In genomic region chr7:129644634-129645230, GRCh38 we compare ENCODE assay signal across 8 cellular contexts. TPM values are rescaled to one million over a fixed set of nuclear protein-coding genes. Genes with fewer than 3 reads are reported as not detected.
A peak's percentile ranks its signal among the peaks of the same experiment; 100 is the strongest.
DNase-seq lines count a peak whose midpoint lies in the region; ATAC-seq, FAIRE-seq and TF ChIP-seq lines count a peak whose summit lies in the region.

No MANE protein-coding gene starts in this region.

- H3K4me1 ChIP-seq in HEK293 (ENCODE audit: control insufficient read depth, insufficient read depth, low read length) (0 out of 2 replicates have a peak, but pooled peaks cover 5% of the 10 kb centered on the region), OCI-LY1 (ENCODE audit: insufficient read depth, low read length, severe bottlenecking) (peaks cover 14% of the 10 kb centered on the region), endothelial cell of umbilical vein (ENCODE audit: control insufficient read depth, extremely low read depth, insufficient read depth, low read length) (peaks cover 16% of the 10 kb centered on the region), pancreas (no peaks in the 10 kb centered on the region), neuronal stem cell (ENCODE audit: control insufficient read depth in 2 of 2, insufficient read depth in 1 of 2, low read depth in 1 of 2, low read length in 2 of 2) (peaks cover 12 to 18% of the 10 kb centered on the region in 2 donors)

- no peak overlapping the region for H3K4ac ChIP-seq in neuronal stem cell (ENCODE audit: low read length)

- H2BK5ac ChIP-seq in neuronal stem cell (ENCODE audit: low read length) = no peak overlapping the region

- no peaks in the 10 kb centered on the region for H3F3A ChIP-seq in OCI-LY1 (ENCODE audit: insufficient read depth, low read length)

- H4K91ac ChIP-seq in neuronal stem cell (ENCODE audit: low read depth, low read length, poor library complexity) = no peak overlapping the region

- H2BK12ac ChIP-seq in neuronal stem cell (ENCODE audit: low read length) = no peak overlapping the region

- peak; percentile 65 for FAIRE-seq in endothelial cell of umbilical vein (lab: Jason Lieb, UNC)
- FAIRE-seq in pancreas (lab: Jason Lieb, UNC) = peak; percentile 56

- H3K4me2 ChIP-seq in OCI-LY1 (ENCODE audit: low read length) (no peak overlapping the region), endothelial cell of umbilical vein (ENCODE audit: insufficient read depth, low read length) (no peak overlapping the region), neuronal stem cell (ENCODE audit: insufficient read depth, low read length, poor library complexity, severe bottlenecking) (no peak overlapping the region)

- TF ChIP-seq POLR2A in endothelial cell of umbilical vein (IDR thresholded peaks at IDR 0.05; ENCODE audit: low read depth, low read length) = no peak

- POLR2A ChIA-PET in HEK293 (lab: Yijun Ruan, JAX) = no interaction called here
- POLR2A ChIA-PET in endothelial cell of umbilical vein (lab: Charles Lee) = no interaction called here

- no peaks in the 10 kb centered on the region for H3K79me1 ChIP-seq in neuronal stem cell (ENCODE audit: low read depth, low read length)

- H3K36me3 ChIP-seq in HEK293 (ENCODE audit: control insufficient read depth in 2 of 2, insufficient read depth in 1 of 2, low read length in 2 of 2) = no peaks in the 10 kb centered on the region
- no peaks in the 10 kb centered on the region for H3K36me3 ChIP-seq in OCI-LY1 (ENCODE audit: insufficient read depth, low read length)
- no peaks in the 10 kb centered on the region for H3K36me3 ChIP-seq in endothelial cell of umbilical vein (ENCODE audit: control insufficient read depth in 2 of 2, extremely low read depth in 1 of 2, insufficient read depth in 2 of 2, low read length in 2 of 2)
- no peaks in the 10 kb centered on the region for H3K36me3 ChIP-seq in pancreas
- H3K36me3 ChIP-seq in neuronal stem cell (replicated peaks in 1 of 2; ENCODE audit: control insufficient read depth in 2 of 2, insufficient read depth in 2 of 2, low read length in 2 of 2) = peaks cover 0 to 6% of the 10 kb centered on the region in 2 donors

- no peak overlapping the region for H2AK5ac ChIP-seq in neuronal stem cell (ENCODE audit: low read depth, low read length)

- H2BK15ac ChIP-seq in neuronal stem cell (ENCODE audit: low read length) = no peak overlapping the region

- H3K14ac ChIP-seq in neuronal stem cell (ENCODE audit: low read length) = no peak overlapping the region

- peak; percentile 50 for TF ChIP-seq CTCF in AG09319 (IDR thresholded peaks at IDR 0.05; ENCODE audit: low read depth, low read length)
- TF ChIP-seq CTCF in HEK293 (tag by site-specific recombination; IDR thresholded peaks at IDR 0.05) = no peak
- TF ChIP-seq CTCF in OCI-LY1 (IDR thresholded peaks at IDR 0.05; ENCODE audit: low read length) = peak; percentile 77
- peak in 1 of 2 donors; percentile 15 for TF ChIP-seq CTCF in endothelial cell of umbilical vein (IDR thresholded peaks at IDR 0.05; ENCODE audit: extremely low read depth in 1 of 2, insufficient read depth in 1 of 2, low read depth in 1 of 2, low read length in 2 of 2)
- TF ChIP-seq CTCF in pancreas (IDR thresholded peaks at IDR 0.05) = peak in 2 of 4 donors; percentile 12 to 24

- H3K23ac ChIP-seq in neuronal stem cell (ENCODE audit: low read depth, low read length, poor library complexity) = no peak overlapping the region

- no peaks in the 10 kb centered on the region for H3K9me2 ChIP-seq in OCI-LY1 (ENCODE audit: low read depth, low read length)

- intact Hi-C loops in endothelial cell of umbilical vein (cut with micrococcal nuclease) (loop anchor here (1.0 to 5.0 kb wide), 6 partner anchors 32 to 426 kb away; partner anchors contain the start of gene SMKR1), pancreas (cut with DNase I) (no loop called here)

- 0 out of 2 replicates have a peak, but pooled peaks cover 3% of the 10 kb centered on the region for H3K79me2 ChIP-seq in OCI-LY1 (ENCODE audit: insufficient read depth, low read length)
- peaks cover 3% of the 10 kb centered on the region for H3K79me2 ChIP-seq in endothelial cell of umbilical vein (ENCODE audit: control insufficient read depth, insufficient read depth, low read length)

- H3K9me1 ChIP-seq in endothelial cell of umbilical vein (replicated peaks; ENCODE audit: control insufficient read depth, extremely low read depth, insufficient read depth, low read length) = no peaks in the 10 kb centered on the region

- no peak overlapping the region for H2AFZ ChIP-seq in OCI-LY1 (ENCODE audit: low read length)
- no peak overlapping the region for H2AFZ ChIP-seq in endothelial cell of umbilical vein (ENCODE audit: low read depth, low read length)
- no peak overlapping the region for H2AFZ ChIP-seq in neuronal stem cell (ENCODE audit: low read length)

- no peak overlapping the region for H4K8ac ChIP-seq in neuronal stem cell (ENCODE audit: low read depth, low read length)

- H3K27me3 ChIP-seq in OCI-LY1 (ENCODE audit: insufficient read depth, low read length) = no peaks in the 10 kb centered on the region
- no peaks in the 10 kb centered on the region for H3K27me3 ChIP-seq in endothelial cell of umbilical vein (ENCODE audit: control insufficient read depth in 2 of 2, insufficient read depth in 2 of 2, low read length in 2 of 2)
- no peaks in the 10 kb centered on the region for H3K27me3 ChIP-seq in pancreas
- no peaks in the 10 kb centered on the region for H3K27me3 ChIP-seq in neuronal stem cell (ENCODE audit: control insufficient read depth in 3 of 3, insufficient read depth in 3 of 3, low read depth in 1 of 3, low read length in 3 of 3)

- no peak for DNase-seq in AG09319 (ENCODE audit: extremely low read depth, low read depth)
- peak; percentile 66 for DNase-seq in endothelial cell of umbilical vein (ENCODE audit: low read depth, low spot score)
- DNase-seq in pancreas = no peak
- DNase-seq in stimulated activated CD4-positive, alpha-beta T cell treated with anti-CD3 and anti-CD28 coated beads, Interleukin-4, amount 100 ng/mL, for 1 hour = no peak
- DNase-seq in neuronal stem cell (ENCODE audit: low spot score) = no peak

- 9 to 37% methylated on average over 2 of the region's 2 CpGs for WGBS in pancreas, 2 donors
- no CpG with 5 or more reads among the region's 2 CpGs for WGBS in neuronal stem cell (ENCODE audit: extremely low coverage in 2 of 2, insufficient read length in 2 of 2, insufficient replicate concordance in 1 of 2), 2 donors

- CTCF ChIA-PET in HEK293 (lab: Yijun Ruan, JAX) (interaction anchor here (0.5 to 3.2 kb wide), 32 partner anchors 10 to 481 kb away, joined by 3 to 29 read pairs (median 4); no protein-coding TSS in a partner anchor), endothelial cell of umbilical vein (lab: Charles Lee) (interaction anchor here (0.6 to 9.2 kb wide), 35 partner anchors 8 to 481 kb away, joined by 3 to 133 read pairs (median 6); partner anchors contain the start of genes NRF1 and STRIP2)

- H4K20me1 ChIP-seq in OCI-LY1 (ENCODE audit: insufficient read depth, low read length) (no peaks in the 10 kb centered on the region), endothelial cell of umbilical vein (replicated peaks; ENCODE audit: control insufficient read depth, extremely low read depth, insufficient read depth, low read length) (no peaks in the 10 kb centered on the region)

- H3K4me3 ChIP-seq in HEK293 (ENCODE audit: low read depth, low read length) = no peak overlapping the region
- H3K4me3 ChIP-seq in OCI-LY1 (ENCODE audit: low read depth, low read length, poor library complexity, severe bottlenecking) = no peak overlapping the region
- no peak overlapping the region for H3K4me3 ChIP-seq in endothelial cell of umbilical vein (replicated peaks in 1 of 3; ENCODE audit: insufficient read depth in 1 of 3, low read depth in 1 of 3, low read length in 3 of 3)
- H3K4me3 ChIP-seq in pancreas = no peak overlapping the region
- H3K4me3 ChIP-seq in neuronal stem cell (ENCODE audit: low read length in 2 of 2) = no peak overlapping the region

- H3K9me3 ChIP-seq in HEK293 (ENCODE audit: control insufficient read depth, insufficient read depth, low read depth, low read length) (no peaks in the 10 kb centered on the region), OCI-LY1 (ENCODE audit: low read length) (no peaks in the 10 kb centered on the region), endothelial cell of umbilical vein (replicated peaks; ENCODE audit: control insufficient read depth, insufficient read depth, low read length) (no peaks in the 10 kb centered on the region), pancreas (no peaks in the 10 kb centered on the region), neuronal stem cell (replicated peaks in 1 of 2; ENCODE audit: control insufficient read depth in 2 of 2, insufficient read depth in 1 of 2, low read depth in 1 of 2, low read length in 2 of 2) (no peaks in the 10 kb centered on the region)

- H2BK120ac ChIP-seq in neuronal stem cell (ENCODE audit: low read depth, low read length) = no peak overlapping the region

- peak in 3 of 4 donors; percentile 65 to 72 (median 71) for ATAC-seq in pancreas
- no peak for ATAC-seq in HG03565 (IDR thresholded peaks at IDR 0.05; ENCODE audit: unreplicated experiment)

- H3K27ac ChIP-seq in HEK293 (ENCODE audit: extremely low read depth, low read depth, low read length) (no peak overlapping the region), OCI-LY1 (ENCODE audit: low read depth, low read length, poor library complexity, severe bottlenecking) (no peak overlapping the region), endothelial cell of umbilical vein (ENCODE audit: insufficient read depth, low read depth, low read length) (no peak overlapping the region), pancreas (no peak overlapping the region), neuronal stem cell (replicated peaks; ENCODE audit: low read length) (no peak overlapping the region)

- H3K18ac ChIP-seq in neuronal stem cell (ENCODE audit: low read length) = no peak overlapping the region

- H3K9ac ChIP-seq in OCI-LY1 (ENCODE audit: low read length) = no peak overlapping the region
- H3K9ac ChIP-seq in endothelial cell of umbilical vein (replicated peaks; ENCODE audit: extremely low read depth, insufficient read depth, low read length) = no peak overlapping the region
- no peak overlapping the region for H3K9ac ChIP-seq in neuronal stem cell (ENCODE audit: low read depth, low read length, poor library complexity)

- no TSS peak for BruUV-seq in endothelial cell of umbilical vein (replicated peaks; lab: Mats Ljungman, UMichigan)

- dilution Hi-C loops in endothelial cell of umbilical vein (cut with MboI; ENCODE audit: extremely low pct_ligation_motif_present, low sequenced_read_pairs) = no loop called here

RNA-seq across cellular contexts. Expression of gene NRF1, which starts 33.2 kb away (rescaled TPM):
- total RNA-seq in endothelial cell of umbilical vein (17.4 and 20.3 TPM in 2 replicates), pancreas (10 to 100 TPM in 1 of 6 donors, 1 to 10 TPM in 5; 5.5 to 11.2 (median 7.0) TPM)
- polyA plus RNA-seq in endothelial cell of umbilical vein (12.3 and 14.6 TPM in 2 replicates), pancreas (1 to 10 TPM; 6.5 to 8.1 TPM)
- polyA plus RNA-seq in endothelial cell of umbilical vein (2011; cell fraction: cytosol; rRNA removed) = 10.7 and 11.5 TPM in 2 replicates
- polyA plus RNA-seq in endothelial cell of umbilical vein (2011; cell fraction: nucleus; rRNA removed) = 33.9 and 34.1 TPM in 2 replicates
- polyA plus RNA-seq in endothelial cell of umbilical vein (2012) = 8.0 and 10.5 TPM in 2 replicates
- 47.2 and 53.1 TPM in 2 replicates for polyA minus RNA-seq in endothelial cell of umbilical vein
- polyA minus RNA-seq in endothelial cell of umbilical vein (2011; cell fraction: cytosol; rRNA and poly(A)+ RNA removed) = 17.7 TPM
- 37.5 and 63.6 TPM in 2 replicates for polyA minus RNA-seq in endothelial cell of umbilical vein (2011; cell fraction: nucleus; rRNA and poly(A)+ RNA removed)
- 14.3 TPM for polyA plus RNA-seq in neuronal stem cell (2013, experiment 1 of 2)
- 14.5 TPM for polyA plus RNA-seq in neuronal stem cell (2013, experiment 2 of 2)
